In genomic region chr7:17611611-17612010, GRCh38 we compare ENCODE assay signal across 16 cellular contexts.
DNase-seq lines count a peak whose midpoint lies in the region; ATAC-seq and TF ChIP-seq lines count a peak whose summit lies in the region.
"Had no signal": no experiment of that assay in that cellular context is flagged by ENCODE, and none has a peak within 500 bp of the region (broad histone marks: within the 10 kb centered on the region; RNA-seq: fewer than 3 reads in every experiment).

No MANE protein-coding gene starts in this region.

- H3K9me3 ChIP-seq in gastrocnemius medialis: no peaks in the 10 kb centered on the region

- in situ Hi-C loops in gastrocnemius medialis (cut with MboI; ENCODE audit: low sequenced_read_pairs in 4 of 4): no loop called here

- intact Hi-C loops in gastrocnemius medialis (cut with DNase I; ENCODE audit: low total_unique reads): no loop called here
- intact Hi-C loops in left colon (cut with DNase I, micrococcal nuclease): no loop called here

- TF ChIP-seq CTCF in fibroblast of the aortic adventitia (IDR thresholded peaks at IDR 0.05; ENCODE audit: insufficient read depth, low read length) (no peak), gastrocnemius medialis (IDR thresholded peaks at IDR 0.05 in 4 of 5, conservative IDR thresholded peaks at IDR 0.05 in 1 of 5) (no peak)

- peak; percentile 55 for DNase-seq in NCI-H226
- peak; percentile 80 for DNase-seq in fibroblast of the aortic adventitia (ENCODE audit: low read depth)
- DNase-seq in left lobe of liver (ENCODE audit: low spot score): no peak
- DNase-seq in mucosa of gallbladder (ENCODE audit: low spot score): peak; percentile 15
- DNase-seq in gastrocnemius medialis: no peak
- DNase-seq in left colon: no peak
- no peak for DNase-seq in NCI-H1105 treated with DMSO at 0.1 percent for 48 hours (lab: John Stamatoyannopoulos, UW)
- DNase-seq in NCI-H1694 (lab: John Stamatoyannopoulos, UW): no peak
- DNase-seq: 8988T; CD4-positive, alpha-beta memory T cell; DMS153; DMS79; GDM1; HCEC 1CT had no signal

- H3K27me3 ChIP-seq in gastrocnemius medialis: no peaks in the 10 kb centered on the region
- H3K27me3 ChIP-seq: BLaER1 had no signal

- ATAC-seq in left lobe of liver (peak; percentile 62), gastrocnemius medialis (no peak), left colon (no peak)
- ATAC-seq: GM23338 had no signal

- H3K27ac ChIP-seq in gastrocnemius medialis: no peak overlapping the region
- H3K27ac ChIP-seq: BLaER1 had no signal

- TF ChIP-seq POLR2A in gastrocnemius medialis (IDR thresholded peaks at IDR 0.05): no peak

- H3K4me3 ChIP-seq in fibroblast of the aortic adventitia (ENCODE audit: low read depth, low read length) (no peak overlapping the region), gastrocnemius medialis (no peak overlapping the region)
- H3K4me3 ChIP-seq: BLaER1, GM23338 had no signal

- H3K4me1 ChIP-seq in gastrocnemius medialis: no peaks in the 10 kb centered on the region

- H3K36me3 ChIP-seq in gastrocnemius medialis: no peaks in the 10 kb centered on the region
- H3K36me3 ChIP-seq: BLaER1 had no signal

Comparison
In these comparisons a context has a peak if more than half of its experiments do, and no peak if none do; other contexts are left out.
1. DNase-seq: peak in NCI-H226 (single experiment), fibroblast of the aortic adventitia (single experiment) and mucosa of gallbladder (single experiment); none in left lobe of liver (single experiment), gastrocnemius medialis (0 of 2), left colon (0 of 2), NCI-H1105 treated with DMSO at 0.1 percent for 48 hours (single experiment) and NCI-H1694 (single experiment).